ENCODE assay signal across 10 cellular contexts in the genomic region with DNA sequence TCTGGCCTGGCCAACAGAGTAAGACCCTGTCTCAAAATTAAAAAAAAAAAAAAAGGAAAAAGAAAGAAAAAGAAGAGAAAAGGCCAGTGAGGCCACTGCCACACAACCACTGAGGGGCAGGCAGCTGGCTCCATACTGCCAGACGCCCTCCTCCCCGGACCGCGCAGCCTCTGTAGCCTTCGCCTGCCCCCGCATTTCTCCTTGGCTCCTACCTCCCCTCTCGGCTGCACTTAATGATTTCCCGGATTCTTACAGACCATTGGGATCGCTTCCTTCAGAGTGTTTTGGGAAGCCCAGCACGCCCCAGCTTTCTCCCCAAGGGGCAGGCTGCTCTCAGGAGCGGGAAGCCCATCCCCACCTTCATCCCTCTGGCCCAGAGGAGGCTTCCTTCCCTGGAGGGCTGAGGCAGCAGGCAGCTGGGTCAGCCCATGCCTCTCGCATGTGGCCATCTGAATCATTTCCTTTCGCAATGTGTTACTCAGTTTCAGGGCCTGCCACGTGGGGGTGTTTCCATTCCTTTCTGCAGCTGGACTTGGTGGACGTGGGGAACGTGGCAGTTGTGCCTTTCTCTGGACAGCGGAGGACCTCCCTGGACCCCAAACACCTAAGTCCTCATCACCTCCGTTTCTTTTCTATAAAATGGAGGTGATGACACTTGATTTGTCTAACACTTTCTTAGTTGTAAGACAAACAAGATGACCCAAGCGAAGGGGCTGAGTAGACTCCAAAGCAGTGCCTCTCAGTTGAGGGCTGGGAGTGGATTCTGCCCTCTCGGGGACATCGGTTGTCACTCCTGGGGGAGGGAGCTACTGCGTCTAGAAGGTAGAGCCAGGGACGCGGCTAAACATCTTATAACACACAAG. TPM values are rescaled to one million over a fixed set of nuclear protein-coding genes. Genes with fewer than 3 reads are reported as not detected.
A peak's percentile ranks its signal among the peaks of the same experiment; 100 is the strongest.
DNase-seq lines count a peak whose midpoint lies in the region; ATAC-seq, FAIRE-seq and TF ChIP-seq lines count a peak whose summit lies in the region.
"Had no signal": no experiment of that assay in that cellular context is flagged by ENCODE, and none has a peak within 500 bp of the region (broad histone marks: within the 10 kb centered on the region; RNA-seq: fewer than 3 reads in every experiment).

No MANE protein-coding gene starts in this region.

- H3K27ac Mint-ChIP-seq in neural crest cell (ENCODE audit: unreplicated experiment), result peak overlapping the region; percentile 57

- BruUV-seq in PC-3 (replicated peaks; lab: Mats Ljungman, UMichigan), result no TSS peak

- TF ChIP-seq CTCF in PC-3 (conservative IDR thresholded peaks at IDR 0.05; ENCODE audit: low read depth, low read length), result no peak
- TF ChIP-seq CTCF in esophagus muscularis mucosa (IDR thresholded peaks at IDR 0.05), result no peak
- no peak for TF ChIP-seq CTCF in neural crest cell (conservative IDR thresholded peaks at IDR 0.05)

- no peaks in the 10 kb centered on the region for H3K9me2 ChIP-seq in PC-3 (replicated peaks; ENCODE audit: low read length)

- FAIRE-seq in frontal cortex (lab: Jason Lieb, UNC), result no peak

- peaks cover 0 to 43% (median 5%) of the 10 kb centered on the region in 11 experiments; a peak in 9 of 22 replicates for H3K36me3 ChIP-seq in BLaER1 treated with 17β-estradiol and CSF1 and Interleukin-3, amounts not matched to agents 10 nM and 100 nM
- H3K36me3 ChIP-seq in PC-3 (ENCODE audit: low read depth, low read length), result no peaks in the 10 kb centered on the region
- no peaks in the 10 kb centered on the region for H3K36me3 ChIP-seq in esophagus muscularis mucosa

- no peaks in the 10 kb centered on the region for H3K9me3 Mint-ChIP-seq in neural crest cell

- POLR2A ChIA-PET in PC-3 (lab: Charles Lee; ENCODE audit: unreplicated experiment), result no interaction called here

- no peak for TF ChIP-seq POLR2A in esophagus muscularis mucosa (IDR thresholded peaks at IDR 0.05; ENCODE audit: low read depth)

- peak overlapping the region in 8 of 10 experiments; percentile 15 to 71 (median 66); a peak in 13 of 20 replicates for H3K4me3 ChIP-seq in BLaER1 treated with 17β-estradiol and CSF1 and Interleukin-3, amounts not matched to agents 10 nM and 100 nM
- H3K4me3 ChIP-seq in PC-3 (ENCODE audit: low read length) (no peak overlapping the region), esophagus muscularis mucosa (no peak overlapping the region)

- H3K27me3 ChIP-seq in BLaER1 treated with 17β-estradiol and CSF1 and Interleukin-3, amounts not matched to agents 10 nM and 100 nM, result no peaks in the 10 kb centered on the region
- no peaks in the 10 kb centered on the region for H3K27me3 ChIP-seq in PC-3 (ENCODE audit: low read length)
- no peaks in the 10 kb centered on the region for H3K27me3 ChIP-seq in esophagus muscularis mucosa

- ATAC-seq in PC-3 (peak; percentile 79), GM21447 (IDR thresholded peaks at IDR 0.05; ENCODE audit: unreplicated experiment) (no peak)

- H3F3A ChIP-seq in PC-3 (ENCODE audit: low read length, unreplicated experiment), result no peaks in the 10 kb centered on the region

- DNase-seq in PC-3 (peak; percentile 64), esophagus muscularis mucosa (ENCODE audit: extremely low spot score) (no peak), neural crest cell (ENCODE audit: low read depth, low spot score) (no peak), NCI-H146 (lab: John Stamatoyannopoulos, UW) (no peak), frontal cortex (ENCODE audit: low spot score in 2 of 2) (no peak), dedifferentiated amniotic fluid mesenchymal stem cell (ENCODE audit: extremely low spot score) (no peak)
- DNase-seq: erythroblast; stimulated activated CD4-positive, alpha-beta T cell treated with anti-CD3 and anti-CD28 coated beads, Interleukin-4, amount 100 ng/mL, for 24 hours had no signal

- CTCF ChIA-PET in PC-3 (lab: Charles Lee), result interaction anchor here (0.6 kb wide), 1 partner anchor 62 kb away, joined by 4 read pairs; no protein-coding TSS in a partner anchor

- peak overlapping the region; percentile 79 to 96 (median 92) for H3K4me2 ChIP-seq in BLaER1 treated with 17β-estradiol and CSF1 and Interleukin-3, amounts not matched to agents 10 nM and 100 nM
- no peak overlapping the region for H3K4me2 ChIP-seq in PC-3 (ENCODE audit: low read length)

- no peak for TF ChIP-seq EP300 in esophagus muscularis mucosa (IDR thresholded peaks at IDR 0.05)

- intact Hi-C loops in PC-3 (cut with micrococcal nuclease) (no loop called here), esophagus muscularis mucosa (cut with DNase I) (no loop called here)

- H3K4me1 Mint-ChIP-seq in neural crest cell, result peaks cover 22% of the 10 kb centered on the region

- peak overlapping the region; percentile 37 to 84 (median 68); a peak in 17 of 22 replicates for H3K9ac ChIP-seq in BLaER1 treated with 17β-estradiol and CSF1 and Interleukin-3, amounts not matched to agents 10 nM and 100 nM
- no peak overlapping the region for H3K9ac ChIP-seq in PC-3 (ENCODE audit: low read length)

- H2AFZ ChIP-seq in PC-3 (ENCODE audit: low read length), result peak overlapping the region; percentile 48; the same call in 1 of the 2 replicates

- H3K27ac ChIP-seq in BLaER1 treated with 17β-estradiol and CSF1 and Interleukin-3, amounts not matched to agents 10 nM and 100 nM, result peak overlapping the region; percentile 40 to 92 (median 89); a peak in 21 of 22 replicates
- H3K27ac ChIP-seq in PC-3 (ENCODE audit: low read length) (no peak overlapping the region), esophagus muscularis mucosa (replicated peaks in 1 of 4) (peak overlapping the region; percentile 74 to 86 (median 78))

- 79% methylated on average over 21 of the region's 24 CpGs for WGBS in esophagus muscularis mucosa

- peaks cover 88 to 100% (median 96%) of the 10 kb centered on the region in 10 experiments for H3K4me1 ChIP-seq in BLaER1 treated with 17β-estradiol and CSF1 and Interleukin-3, amounts not matched to agents 10 nM and 100 nM
- peaks cover 8% of the 10 kb centered on the region; the same call in 1 of the 2 replicates for H3K4me1 ChIP-seq in PC-3 (ENCODE audit: insufficient read depth, low read length)
- H3K4me1 ChIP-seq in esophagus muscularis mucosa, result peaks cover 34 to 86% (median 65%) of the 10 kb centered on the region in 4 donors

- H3K79me2 ChIP-seq in PC-3 (ENCODE audit: low read length), result no peaks in the 10 kb centered on the region

- no peak overlapping the region for H3K4me3 Mint-ChIP-seq in neural crest cell

- H3K9me3 ChIP-seq in BLaER1 treated with 17β-estradiol and CSF1 and Interleukin-3, amounts not matched to agents 10 nM and 100 nM (replicated peaks in 1 of 11), result no peaks in the 10 kb centered on the region
- H3K9me3 ChIP-seq in PC-3 (ENCODE audit: low read length) (no peaks in the 10 kb centered on the region), esophagus muscularis mucosa (no peaks in the 10 kb centered on the region)

- no peaks in the 10 kb centered on the region for H3K36me3 Mint-ChIP-seq in neural crest cell (ENCODE audit: low read depth)

- H4K20me1 ChIP-seq in BLaER1 treated with 17β-estradiol and CSF1 and Interleukin-3, amounts not matched to agents 10 nM and 100 nM, result peaks cover 0 to 10% (median 0%) of the 10 kb centered on the region in 11 experiments; a peak in 4 of 22 replicates
- H4K20me1 ChIP-seq in PC-3 (ENCODE audit: low read length), result no peaks in the 10 kb centered on the region

- no peaks in the 10 kb centered on the region for H3K27me3 Mint-ChIP-seq in neural crest cell (ENCODE audit: low read depth)

RNA-seq across cellular contexts. Expression of a gene that starts 2.3 kb away (rescaled TPM):
- not detected in 2 replicates for total RNA-seq in PC-3 (2014; rRNA removed)
- total RNA-seq in esophagus muscularis mucosa, result 1 to 10 TPM in 1 of 4 donors, under 1 TPM in 2, not detected in 1; 0.06 to 2.0 (median 0.57) TPM
- total RNA-seq in neural crest cell, result not detected in 2 replicates
- total RNA-seq in frontal cortex, result 0.82 TPM

RNA-seq across cellular contexts. Expression of a gene that starts 41.0 kb away (rescaled TPM):
- total RNA-seq in PC-3 (2014; rRNA removed), result not detected in 2 replicates
- not detected for total RNA-seq in esophagus muscularis mucosa
- not detected in 2 replicates for total RNA-seq in neural crest cell
- not detected for total RNA-seq in frontal cortex

Comparison
In these comparisons a context has a peak if more than half of its experiments do, and no peak if none do; other contexts are left out.
1. H3K4me3 ChIP-seq: peak in BLaER1 treated with 17β-estradiol and CSF1 and Interleukin-3, amounts not matched to agents 10 nM and 100 nM (8 of 10); none in PC-3 (single experiment) and esophagus muscularis mucosa (0 of 4).